Comparison of ENCODE assay signal across 8 cellular contexts in genomic region chr1:156657161-156657970, GRCh38. TPM values are rescaled to one million over a fixed set of nuclear protein-coding genes. Genes with fewer than 3 reads are reported as not detected.
DNase-seq lines count a peak whose midpoint lies in the region; ATAC-seq and TF ChIP-seq lines count a peak whose summit lies in the region.

No MANE protein-coding gene starts in this region.

- peak; percentile 98 for TF ChIP-seq CTCF in A673 (conservative IDR thresholded peaks at IDR 0.05; ENCODE audit: low read depth, low read length)
- peak; percentile 99 for TF ChIP-seq CTCF in endodermal cell (conservative IDR thresholded peaks at IDR 0.05)

- H3K4me3 ChIP-seq in A673 (ENCODE audit: low read depth, low read length, poor library complexity, severe bottlenecking), result peak overlapping the region; percentile 39
- H3K4me3 ChIP-seq in endodermal cell (ENCODE audit: low read length), result peak overlapping the region; percentile 62
- H3K4me3 ChIP-seq in mesodermal cell (ENCODE audit: extremely low read depth, insufficient read depth, low read length, poor library complexity, severe bottlenecking), result peak overlapping the region; percentile 16

- H3K4me3 Mint-ChIP-seq in endodermal cell, result peak overlapping the region; percentile 42

- intact Hi-C loops in A673 (cut with micrococcal nuclease; ENCODE audit: unreplicated experiment), result loop anchor here (1.0 kb wide), 1 partner anchor 31 kb away; no protein-coding TSS in a partner anchor

- H3K4me1 ChIP-seq in A673 (ENCODE audit: insufficient read depth, low read length, poor library complexity, severe bottlenecking) (peaks cover 31% of the 10 kb centered on the region), endodermal cell (ENCODE audit: control insufficient read depth, insufficient read depth, low read length) (peaks cover 11% of the 10 kb centered on the region), mesodermal cell (ENCODE audit: control insufficient read depth, insufficient read depth, low read length, poor library complexity, severe bottlenecking) (peaks cover 43% of the 10 kb centered on the region)

- H3K9me3 Mint-ChIP-seq in endodermal cell, result no peaks in the 10 kb centered on the region

- H3K27ac ChIP-seq in A673 (ENCODE audit: low read depth, low read length, poor library complexity, severe bottlenecking), result no peak overlapping the region
- H3K27ac ChIP-seq in endodermal cell (ENCODE audit: low read depth, low read length), result no peak overlapping the region
- no peak overlapping the region for H3K27ac ChIP-seq in mesodermal cell (ENCODE audit: low read depth, low read length, severe bottlenecking)

- POLR2A ChIA-PET in A673 (lab: Charles Lee; ENCODE audit: low non-redundant PET), result no interaction called here

- H3K27ac Mint-ChIP-seq in endodermal cell, result no peak overlapping the region

- H3K36me3 ChIP-seq in A673 (ENCODE audit: insufficient read depth, low read length, poor library complexity, severe bottlenecking) (no peaks in the 10 kb centered on the region), endodermal cell (ENCODE audit: control insufficient read depth, insufficient read depth, low read length) (no peaks in the 10 kb centered on the region), mesodermal cell (ENCODE audit: control insufficient read depth, insufficient read depth, low read length) (no peaks in the 10 kb centered on the region)

- H3K36me3 Mint-ChIP-seq in endodermal cell (ENCODE audit: low read depth), result no peaks in the 10 kb centered on the region

- H3K4me1 Mint-ChIP-seq in endodermal cell, result peaks cover 32% of the 10 kb centered on the region

- CTCF ChIA-PET in A673 (lab: Charles Lee), result interaction anchor here (0.5 to 1.9 kb wide), 7 partner anchors 10 to 272 kb away, joined by 3 to 12 read pairs (median 4); no protein-coding TSS in a partner anchor

- H3K27me3 ChIP-seq in A673 (replicated peaks; ENCODE audit: insufficient read depth, low read depth, low read length, poor library complexity), result peaks cover 50% of the 10 kb centered on the region
- H3K27me3 ChIP-seq in endodermal cell (ENCODE audit: control insufficient read depth, insufficient read depth, low read length, poor library complexity, severe bottlenecking), result peaks cover 73% of the 10 kb centered on the region

- WGBS in endodermal cell (ENCODE audit: insufficient coverage in 1 of 2, insufficient read length in 1 of 2), 2 experiments, result 3 to 9% methylated on average over 36 to 45 of the region's 45 CpGs
- 10 to 12% methylated on average over 29 to 44 of the region's 45 CpGs for WGBS in mesodermal cell (ENCODE audit: insufficient coverage in 2 of 2), 2 experiments

- H3K27me3 Mint-ChIP-seq in endodermal cell (ENCODE audit: insufficient read depth), result peaks cover 74% of the 10 kb centered on the region

- ATAC-seq in GM18519 (IDR thresholded peaks at IDR 0.05; ENCODE audit: low FRiP score, unreplicated experiment), result no peak

- BruUV-seq in A673 (replicated peaks; lab: Mats Ljungman, UMichigan), result no TSS peak

- DNase-seq in A673 (ENCODE audit: low spot score) (peak; percentile 78), GM19238 (ENCODE audit: insufficient read length, low spot score) (peak; percentile 77), NCI-H526 (lab: John Stamatoyannopoulos, UW) (peak; percentile 60 to 93), endodermal cell (peak; percentile 93)
- DNase-seq in activated CD8-positive, alpha-beta memory T cell treated with anti-CD3 and anti-CD28 coated beads for 4 hours (ENCODE audit: low read depth in 2 of 2), result peak; percentile 46 to 60
- peak; percentile 60 for DNase-seq in stimulated activated CD8-positive, alpha-beta memory T cell treated with anti-CD3 and anti-CD28 coated beads, Interleukin-15, amount 100 ng/mL, for 1 hour (ENCODE audit: low read depth)

- H3K9me3 ChIP-seq in A673 (ENCODE audit: low read depth, low read length, poor library complexity, severe bottlenecking), result no peaks in the 10 kb centered on the region
- no peaks in the 10 kb centered on the region for H3K9me3 ChIP-seq in endodermal cell (ENCODE audit: control insufficient read depth, low read length)
- H3K9me3 ChIP-seq in mesodermal cell (ENCODE audit: control insufficient read depth, low read length), result no peaks in the 10 kb centered on the region

- no peak overlapping the region for H3K9ac ChIP-seq in endodermal cell (ENCODE audit: extremely low read depth, low read length, poor library complexity, severe bottlenecking)

RNA-seq across cellular contexts. Expression of gene BCAN, which starts 15.4 kb away (rescaled TPM):
- not detected in 2 replicates for total RNA-seq in A673 (2021)
- under 1 TPM in 1 of 2 donors, not detected in 1; 0.31 TPM for total RNA-seq in endodermal cell
- polyA plus RNA-seq in endodermal cell (2013, experiment 1 of 2), result 1.6 TPM
- polyA plus RNA-seq in endodermal cell (2013, experiment 2 of 2), result 0.83 TPM
- 0.77 TPM for polyA plus RNA-seq in mesodermal cell (2013, experiment 1 of 2)
- polyA plus RNA-seq in mesodermal cell (2013, experiment 2 of 2), result 0.71 TPM

RNA-seq across cellular contexts. Expression of gene NES, which starts 19.8 kb away (rescaled TPM):
- total RNA-seq in A673 (2021) (8.7 and 12.3 TPM in 2 replicates), endodermal cell (100 to 1,000 TPM in 1 of 2 donors, 10 to 100 TPM in 1; 65.8 to 103 TPM)
- polyA plus RNA-seq in endodermal cell (2013, experiment 1 of 2), result 271 TPM
- 261 TPM for polyA plus RNA-seq in endodermal cell (2013, experiment 2 of 2)
- 217 TPM for polyA plus RNA-seq in mesodermal cell (2013, experiment 1 of 2)
- 200 TPM for polyA plus RNA-seq in mesodermal cell (2013, experiment 2 of 2)

RNA-seq across cellular contexts. Expression of gene HAPLN2, which starts 38.2 kb away (rescaled TPM):
- not detected in 2 replicates for total RNA-seq in A673 (2021)
- total RNA-seq in endodermal cell, result 1 to 10 TPM in 1 of 2 donors, under 1 TPM in 1; 0.42 to 2.8 TPM
- polyA plus RNA-seq in endodermal cell (2013, experiment 1 of 2), result 0.82 TPM
- polyA plus RNA-seq in endodermal cell (2013, experiment 2 of 2), result 0.54 TPM
- 0.52 TPM for polyA plus RNA-seq in mesodermal cell (2013, experiment 1 of 2)
- polyA plus RNA-seq in mesodermal cell (2013, experiment 2 of 2), result not detected

RNA-seq across cellular contexts. Expression of gene CRABP2, which starts 48.0 kb away (rescaled TPM):
- total RNA-seq in A673 (2021) (1.1 and 4.0 TPM in 2 replicates), endodermal cell (100 to 1,000 TPM; 243 to 780 TPM)
- 435 TPM for polyA plus RNA-seq in endodermal cell (2013, experiment 1 of 2)
- polyA plus RNA-seq in endodermal cell (2013, experiment 2 of 2), result 409 TPM
- polyA plus RNA-seq in mesodermal cell (2013, experiment 1 of 2), result 675 TPM
- 571 TPM for polyA plus RNA-seq in mesodermal cell (2013, experiment 2 of 2)

RNA-seq across cellular contexts. Expression of gene GPATCH4, which starts 56.1 kb away (rescaled TPM):
- total RNA-seq in A673 (2021) (66.8 and 84.2 TPM in 2 replicates), endodermal cell (10 to 100 TPM; 23.0 to 34.4 TPM)
- polyA plus RNA-seq in endodermal cell (2013, experiment 1 of 2), result 19.7 TPM
- polyA plus RNA-seq in endodermal cell (2013, experiment 2 of 2), result 17.4 TPM
- 11.3 TPM for polyA plus RNA-seq in mesodermal cell (2013, experiment 1 of 2)
- 11.3 TPM for polyA plus RNA-seq in mesodermal cell (2013, experiment 2 of 2)
